8 cellular contexts compared by ENCODE assay signal in the genomic region with DNA sequence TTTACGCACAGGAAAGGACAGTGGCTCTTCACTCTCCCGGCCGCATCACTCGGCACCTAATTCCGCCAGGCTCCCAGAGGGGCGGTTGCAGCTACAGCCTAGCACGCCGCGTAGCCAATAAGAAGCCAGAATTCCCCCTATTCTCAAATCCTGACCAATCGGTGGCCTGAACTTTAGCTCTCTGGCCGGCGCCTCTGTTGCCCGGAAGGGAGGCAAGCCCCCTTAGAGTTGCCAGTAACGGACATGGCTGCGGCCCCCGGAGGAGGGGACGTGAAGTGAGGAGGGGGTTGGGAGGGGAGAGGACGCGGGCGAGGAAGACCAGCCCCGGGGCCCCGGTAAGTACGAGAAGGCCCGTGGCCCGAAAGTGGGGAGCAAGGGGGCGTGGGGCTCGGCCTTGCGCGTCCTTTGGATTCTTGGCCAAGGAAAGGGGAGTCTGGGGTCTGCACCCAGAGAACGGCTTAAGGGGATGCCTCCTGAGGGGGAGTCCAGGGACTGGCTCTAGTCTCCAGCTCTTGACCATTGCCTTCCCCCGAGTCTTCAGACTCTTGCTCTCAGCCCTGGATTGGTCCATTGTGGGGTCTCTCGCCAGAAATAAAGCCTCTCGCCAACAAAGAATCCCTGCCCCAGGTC. TPM values are rescaled to one million over a fixed set of nuclear protein-coding genes. Genes with fewer than 3 reads are reported as not detected.
DNase-seq lines count a peak whose midpoint lies in the region; ATAC-seq and TF ChIP-seq lines count a peak whose summit lies in the region.

Gene TMEM94 (plus strand): TSS at position 219 of the 630 bp plus-strand sequence. CDS start 15,271 bp downstream, outside the sequence.

- H3K27me3 ChIP-seq in BLaER1 treated with 17β-estradiol and CSF1 and Interleukin-3, amounts not matched to agents 10 nM and 100 nM: no peaks in the 10 kb centered on the region
- no peaks in the 10 kb centered on the region for H3K27me3 ChIP-seq in left lung

- peaks cover 72 to 90% (median 82%) of the 10 kb centered on the region in 10 experiments for H3K4me1 ChIP-seq in BLaER1 treated with 17β-estradiol and CSF1 and Interleukin-3, amounts not matched to agents 10 nM and 100 nM
- H3K4me1 ChIP-seq in left lung: peaks cover 4 to 47% of the 10 kb centered on the region in 2 donors

- peak within 1 kb of the TSS; percentile 91 to 99 (median 95) for H3K27ac ChIP-seq in BLaER1 treated with 17β-estradiol and CSF1 and Interleukin-3, amounts not matched to agents 10 nM and 100 nM
- peak within 1 kb of the TSS; percentile 74 to 92 for H3K27ac ChIP-seq in left lung

- peak within 1 kb of the TSS; percentile 73 to 96 (median 82) for H3K4me3 ChIP-seq in BLaER1 treated with 17β-estradiol and CSF1 and Interleukin-3, amounts not matched to agents 10 nM and 100 nM
- H3K4me3 ChIP-seq in left lung: peak within 1 kb of the TSS; percentile 82 to 89

- no peak for TF ChIP-seq CTCF in left lung (IDR thresholded peaks at IDR 0.05)

- peak within 1 kb of the TSS; percentile 87 to 99 (median 94) for H3K4me2 ChIP-seq in BLaER1 treated with 17β-estradiol and CSF1 and Interleukin-3, amounts not matched to agents 10 nM and 100 nM

- intact Hi-C loops in left lung (cut with DNase I): no loop called here

- DNase-seq in NCI-H748 treated with DMSO at 0.1 percent for 48 hours (lab: John Stamatoyannopoulos, UW): peak; percentile 89
- peak; percentile 71 to 91 for DNase-seq in activated CD4-positive, alpha-beta T cell treated with anti-CD3 and anti-CD28 coated beads, Interleukin-2, amount 50 U/mL, for 24 hours (ENCODE audit: low read depth in 1 of 2, low spot score in 1 of 2)
- DNase-seq in dermis blood vessel endothelial cell: peak; percentile 98
- DNase-seq in left lung: peak; percentile 94
- peak; percentile 80 to 83 for DNase-seq in stimulated activated CD4-positive, alpha-beta T cell treated with anti-CD3 and anti-CD28 coated beads, Interleukin-2, amount 100 ng/mL, for 48 hours

- H3K9ac ChIP-seq in BLaER1 treated with 17β-estradiol and CSF1 and Interleukin-3, amounts not matched to agents 10 nM and 100 nM: peak within 1 kb of the TSS; percentile 88 to 98 (median 96)

- no peaks in the 10 kb centered on the region; a peak in 1 of 22 replicates for H3K36me3 ChIP-seq in BLaER1 treated with 17β-estradiol and CSF1 and Interleukin-3, amounts not matched to agents 10 nM and 100 nM
- H3K36me3 ChIP-seq in left lung: no peaks in the 10 kb centered on the region

- ATAC-seq in GM19351 (IDR thresholded peaks at IDR 0.05; ENCODE audit: unreplicated experiment): peak; percentile 96
- peak; percentile 89 for ATAC-seq in HG03521 (IDR thresholded peaks at IDR 0.05; ENCODE audit: unreplicated experiment)
- peak; percentile 97 for ATAC-seq in left lung

- no peaks in the 10 kb centered on the region for H3K9me3 ChIP-seq in BLaER1 treated with 17β-estradiol and CSF1 and Interleukin-3, amounts not matched to agents 10 nM and 100 nM (replicated peaks in 1 of 11)
- no peaks in the 10 kb centered on the region for H3K9me3 ChIP-seq in left lung

- H4K20me1 ChIP-seq in BLaER1 treated with 17β-estradiol and CSF1 and Interleukin-3, amounts not matched to agents 10 nM and 100 nM: no peaks in the 10 kb centered on the region

RNA-seq across cellular contexts. Expression of gene TMEM94, which starts in this region (rescaled TPM):
- total RNA-seq in dermis blood vessel endothelial cell: 50.4 and 70.6 TPM in 2 replicates
- total RNA-seq in left lung: 10 to 100 TPM; 68.4 to 74.3 TPM

Comparison
In these comparisons a context has a peak if more than half of its experiments do, and no peak if none do; other contexts are left out.
1. Peak in every context shown above with its lines: DNase-seq, ATAC-seq, H3K4me3 ChIP-seq and H3K27ac ChIP-seq.